In the genomic region with DNA sequence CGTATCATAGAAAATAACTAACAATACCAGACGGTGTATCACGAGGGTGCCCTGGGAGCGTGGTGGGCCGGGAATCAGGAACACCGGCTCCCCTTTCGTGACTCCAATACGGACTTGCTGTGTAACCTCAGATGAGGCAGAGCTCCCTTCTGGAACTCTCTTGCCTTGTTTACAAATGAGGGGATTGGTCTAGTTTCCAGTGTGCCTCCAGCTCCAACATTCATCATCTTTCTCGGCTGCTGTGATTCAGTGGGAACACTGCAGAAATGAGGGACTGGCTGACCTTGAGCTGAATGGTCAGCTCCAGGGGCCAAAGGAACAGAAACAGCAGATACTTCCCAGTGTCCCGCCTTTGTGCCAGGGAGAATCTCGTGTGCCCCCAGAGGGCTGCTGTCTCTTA, we compare ENCODE assay signal across 1 cellular context.
TF ChIP-seq lines count a peak whose summit lies in the region.

No MANE protein-coding gene starts in this region.

TF ChIP-seq in HepG2, 621 proteins besides CTCF, POLR2A, EP300 and RAD21:
- TF ChIP-seq FOXA3 (CRISPR knock-in tag; IDR thresholded peaks at IDR 0.05) = peak; percentile 35; the same call in 1 of the 2 replicates
- no peak for TF ChIP-seq GATAD2A (CRISPR knock-in tag; IDR thresholded peaks at IDR 0.05)
